ENCODE assay signal across 8 cellular contexts in genomic region chr4:8192748-8193738, GRCh38. TPM values are rescaled to one million over a fixed set of nuclear protein-coding genes. Genes with fewer than 3 reads are reported as not detected.
DNase-seq lines count a peak whose midpoint lies in the region; ATAC-seq and TF ChIP-seq lines count a peak whose summit lies in the region.

No MANE protein-coding gene starts in this region.

- no peak overlapping the region for H3K23ac ChIP-seq in trophoblast cell (ENCODE audit: low read length)

- peak overlapping the region; percentile 20 for H2AK5ac ChIP-seq in trophoblast cell (ENCODE audit: low read length)

- no peaks in the 10 kb centered on the region for H3K79me2 ChIP-seq in trophoblast cell (ENCODE audit: control insufficient read depth, insufficient read depth, low read length, poor library complexity)

- no peaks in the 10 kb centered on the region for H3K36me3 ChIP-seq in trophoblast cell (ENCODE audit: control insufficient read depth in 1 of 2, insufficient read depth in 2 of 2, low read length in 2 of 2)

- no peak overlapping the region for H4K8ac ChIP-seq in trophoblast cell (ENCODE audit: low read depth, low read length)

- no peaks in the 10 kb centered on the region for H3K9me3 ChIP-seq in trophoblast cell (ENCODE audit: insufficient read depth, low read depth, low read length)

- peaks cover 10% of the 10 kb centered on the region for H3K27me3 Mint-ChIP-seq in IgD-negative memory B cell
- H3K27me3 Mint-ChIP-seq in endothelial cell (ENCODE audit: unreplicated experiment) = peaks cover 9% of the 10 kb centered on the region

- H4K12ac ChIP-seq in trophoblast cell (ENCODE audit: low read depth, low read length) = no peak overlapping the region

- H3K18ac ChIP-seq in trophoblast cell (ENCODE audit: low read length) = peak overlapping the region; percentile 22

- H3K9me3 Mint-ChIP-seq in IgD-negative memory B cell = no peaks in the 10 kb centered on the region
- no peaks in the 10 kb centered on the region for H3K9me3 Mint-ChIP-seq in endothelial cell (ENCODE audit: unreplicated experiment)

- H3K4me2 ChIP-seq in trophoblast cell (ENCODE audit: low read length) = no peak overlapping the region

- peak overlapping the region; percentile 40 for H3K14ac ChIP-seq in trophoblast cell (ENCODE audit: low read length)

- no peak overlapping the region for H3K4me3 ChIP-seq in trophoblast cell (ENCODE audit: low read depth, low read length)

- peak overlapping the region; percentile 41 for H4K91ac ChIP-seq in trophoblast cell (ENCODE audit: low read depth, low read length)

- H3K4me1 Mint-ChIP-seq in IgD-negative memory B cell (peaks cover 8 to 25% (median 15%) of the 10 kb centered on the region in 3 donors), endothelial cell (ENCODE audit: unreplicated experiment) (peaks cover 58% of the 10 kb centered on the region)

- peak; percentile 63 for TF ChIP-seq CTCF in 22Rv1 (IDR thresholded peaks at IDR 0.05)
- TF ChIP-seq CTCF in endothelial cell (IDR thresholded peaks at IDR 0.05; ENCODE audit: unreplicated experiment) = no peak

- H3K9ac ChIP-seq in trophoblast cell (ENCODE audit: low read length) = no peak overlapping the region

- H3K36me3 Mint-ChIP-seq in IgD-negative memory B cell (no peaks in the 10 kb centered on the region), endothelial cell (ENCODE audit: low read depth, unreplicated experiment) (no peaks in the 10 kb centered on the region)

- peak; percentile 90 for ATAC-seq in GM21786 (IDR thresholded peaks at IDR 0.05; ENCODE audit: unreplicated experiment)

- H3K4me1 ChIP-seq in trophoblast cell (ENCODE audit: control insufficient read depth in 1 of 2, insufficient read depth in 2 of 2, low read length in 2 of 2) = peaks cover 31 to 41% of the 10 kb centered on the region in 2 experiments

- H3K79me1 ChIP-seq in trophoblast cell (ENCODE audit: low read length) = peaks cover 27% of the 10 kb centered on the region

- H2BK120ac ChIP-seq in trophoblast cell (ENCODE audit: insufficient read depth, low read length, poor library complexity) = peak overlapping the region; percentile 45

- DNase-seq in GF-D8 (lab: John Stamatoyannopoulos, UW) (peak; percentile 39), RKO (ENCODE audit: low spot score) (peak; percentile 45), endothelial cell (ENCODE audit: low spot score) (no peak), trophoblast cell (peak in 1 of 2 donors; percentile 33), NCI-H446 treated with DMSO at 0.1 percent for 48 hours (lab: John Stamatoyannopoulos, UW) (no peak)

- H3K27ac ChIP-seq in 22Rv1 (no peak overlapping the region), trophoblast cell (ENCODE audit: low read depth, low read length) (no peak overlapping the region)

- H3K4me3 Mint-ChIP-seq in IgD-negative memory B cell = peak overlapping the region; percentile 25 to 85 (median 68)
- peak overlapping the region; percentile 54 for H3K4me3 Mint-ChIP-seq in endothelial cell (ENCODE audit: unreplicated experiment)

- no peaks in the 10 kb centered on the region for H3K27me3 ChIP-seq in trophoblast cell (ENCODE audit: insufficient read depth, low read length)

- H3K4ac ChIP-seq in trophoblast cell (ENCODE audit: low read depth, low read length) = no peak overlapping the region

- H3K27ac Mint-ChIP-seq in IgD-negative memory B cell (peak overlapping the region; percentile 76 to 97 (median 93)), endothelial cell (ENCODE audit: unreplicated experiment) (peak overlapping the region; percentile 52)

- WGBS in trophoblast cell (ENCODE audit: extremely low coverage, insufficient coverage, insufficient read length) = no CpG with 5 or more reads among the region's 18 CpGs

- H2AFZ ChIP-seq in trophoblast cell (ENCODE audit: insufficient read depth, low read length, poor library complexity) = no peak overlapping the region

- H2BK12ac ChIP-seq in trophoblast cell (ENCODE audit: low read length) = peak overlapping the region; percentile 16

- H2BK5ac ChIP-seq in trophoblast cell (ENCODE audit: low read depth, low read length, poor library complexity) = no peak overlapping the region

RNA-seq across cellular contexts. Expression of gene SH3TC1, which starts 6.0 kb away (rescaled TPM):
- polyA plus RNA-seq in IgD-negative memory B cell = 39.8 TPM
- total RNA-seq in endothelial cell (ENCODE audit: unreplicated experiment) = 114 TPM
- polyA plus RNA-seq in trophoblast cell (2013) = 12.8 and 13.1 TPM in 2 replicates

RNA-seq across cellular contexts. Expression of gene ABLIM2, which starts 34.4 kb away (rescaled TPM):
- polyA plus RNA-seq in IgD-negative memory B cell = 1.3 TPM
- 0.74 TPM for total RNA-seq in endothelial cell (ENCODE audit: unreplicated experiment)
- 3.0 and 3.2 TPM in 2 replicates for polyA plus RNA-seq in trophoblast cell (2013)

Comparison
In these comparisons a context has a peak if more than half of its experiments do, and no peak if none do; other contexts are left out.
1. DNase-seq: peak in GF-D8 (single experiment) and RKO (single experiment); none in endothelial cell (single experiment) and NCI-H446 treated with DMSO at 0.1 percent for 48 hours (single experiment).